ENCODE assay signal across 24 cellular contexts in the genomic region with DNA sequence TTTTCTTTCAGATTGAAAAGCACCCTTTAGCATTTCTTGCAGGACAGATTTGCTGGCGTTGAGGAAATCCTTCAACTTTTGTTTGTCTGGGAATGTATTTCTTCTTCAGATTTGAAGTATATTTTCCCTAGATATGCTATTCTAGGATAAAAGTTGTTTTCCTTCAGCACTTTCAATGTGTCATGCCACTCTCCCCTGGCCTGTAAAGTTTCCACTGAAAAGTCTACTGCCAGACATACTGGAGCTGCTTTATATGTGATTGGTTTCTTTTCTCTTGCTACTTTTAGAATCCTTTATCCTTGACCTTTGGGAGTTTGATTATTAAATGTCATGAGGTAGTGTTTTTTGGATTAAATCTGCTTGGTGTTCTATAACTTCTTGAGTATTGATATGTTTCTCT.
"Had no signal": no experiment of that assay in that cellular context is flagged by ENCODE, and none has a peak within 500 bp of the region (broad histone marks: within the 10 kb centered on the region; RNA-seq: fewer than 3 reads in every experiment).

No MANE protein-coding gene starts in this region.

- ATAC-seq: activated CD4-positive, CD25-positive, alpha-beta regulatory T cell treated with anti-CD3 and anti-CD28 coated beads, Interleukin-2, amount 50 U/mL, for 24 hours; activated naive CD8-positive, alpha-beta T cell treated with anti-CD3 and anti-CD28 coated beads, Interleukin-2, amount 50 U/mL, for 24 hours; activated T-cell treated with anti-CD3 and anti-CD28 coated beads, Interleukin-2, amount 50 U/mL, for 72 hours; Panc1; Right ventricle myocardium inferior had no signal

- H3K4me3 Mint-ChIP-seq: activated naive CD8-positive, alpha-beta T cell treated with anti-CD3 and anti-CD28 coated beads, Interleukin-2, amount 50 U/mL, for 24 hours; activated T-cell treated with anti-CD3 and anti-CD28 coated beads, Interleukin-2, amount 50 U/mL, for 72 hours had no signal

- H3K27ac ChIP-seq: SK-N-MC had no signal

- DNase-seq: activated CD4-positive, alpha-beta T cell treated with anti-CD3 and anti-CD28 coated beads for 48 hours; activated CD4-positive, alpha-beta T cell treated with anti-CD3 and anti-CD28 coated beads, Interleukin-2, amount 50 U/mL, for 48 hours; activated CD8-positive, alpha-beta memory T cell treated with anti-CD3 and anti-CD28 coated beads, Interleukin-2, amount 50 U/mL, for 4 hours; activated naive CD4-positive, alpha-beta T cell treated with anti-CD3 and anti-CD28 coated beads, Interleukin-2, amount 50 U/mL, for 16 hours; activated naive CD8-positive, alpha-beta T cell treated with anti-CD3 and anti-CD28 coated beads, Interleukin-2, amount 50 U/mL, for 24 hours; activated T-cell treated with anti-CD3 and anti-CD28 coated beads, Interleukin-2, amount 50 U/mL, for 72 hours; amygdala; cerebellar nuclear complex; Kasumi-1; KBM-7; NCI-H1105 treated with DMSO at 0.1 percent for 48 hours; NCI-H1436 treated with DMSO at 0.1 percent for 48 hours; NCI-H187; NCI-H2081; NCI-H510A treated with DMSO at 0.1 percent for 48 hours; NCI-H69; NK-92 treated with Interleukin-12 subunit alpha and Interleukin-12 subunit beta, amount 100 ng/mL, for 24 hours; OCI-M1; RPMI8226; T-helper 1 cell had no signal

- H3K4me3 ChIP-seq: SK-N-MC had no signal

- H3K27ac Mint-ChIP-seq: activated naive CD8-positive, alpha-beta T cell treated with anti-CD3 and anti-CD28 coated beads, Interleukin-2, amount 50 U/mL, for 24 hours had no signal

- H3K27me3 Mint-ChIP-seq: activated naive CD8-positive, alpha-beta T cell treated with anti-CD3 and anti-CD28 coated beads, Interleukin-2, amount 50 U/mL, for 24 hours had no signal
